Comparison of ENCODE assay signal across 8 cellular contexts in genomic region chr6:26537160-26537845, GRCh38. TPM values are rescaled to one million over a fixed set of nuclear protein-coding genes. Genes with fewer than 3 reads are reported as not detected.
A peak's percentile ranks its signal among the peaks of the same experiment; 100 is the strongest.
DNase-seq lines count a peak whose midpoint lies in the region; ATAC-seq and TF ChIP-seq lines count a peak whose summit lies in the region.

No MANE protein-coding gene starts in this region.

- peak overlapping the region; percentile 90 for H2AFZ ChIP-seq in smooth muscle cell (ENCODE audit: low read depth)

- ATAC-seq in GM18861 (IDR thresholded peaks at IDR 0.05; ENCODE audit: unreplicated experiment) = peak; percentile 34
- ATAC-seq in HG03103 (IDR thresholded peaks at IDR 0.05; ENCODE audit: low read depth, unreplicated experiment) = peak; percentile 38

- H3K4me3 ChIP-seq in breast epithelium = peak overlapping the region; percentile 81 to 91 (median 85)
- H3K4me3 ChIP-seq in smooth muscle cell = peak overlapping the region; percentile 75

- H3F3A ChIP-seq in smooth muscle cell (ENCODE audit: low read depth) = peaks cover 9% of the 10 kb centered on the region

- no peak for TF ChIP-seq CTCF in 22Rv1 (IDR thresholded peaks at IDR 0.05)
- no peak for TF ChIP-seq CTCF in VCaP (conservative IDR thresholded peaks at IDR 0.05)
- TF ChIP-seq CTCF in breast epithelium (IDR thresholded peaks at IDR 0.05) = no peak
- TF ChIP-seq CTCF in smooth muscle cell (IDR thresholded peaks at IDR 0.05; ENCODE audit: borderline replicate concordance, insufficient read depth, poor library complexity, severe bottlenecking) = no peak

- peaks cover 65 to 75% of the 10 kb centered on the region in 2 donors for H3K4me1 Mint-ChIP-seq in immature natural killer cell

- H3K4me3 Mint-ChIP-seq in immature natural killer cell = peak overlapping the region; percentile 90 to 99 (median 93)

- H4K20me1 ChIP-seq in smooth muscle cell (ENCODE audit: low read depth) = peaks cover 4% of the 10 kb centered on the region

- H3K4me2 ChIP-seq in smooth muscle cell = peak overlapping the region; percentile 86

- H3K36me3 Mint-ChIP-seq in immature natural killer cell = peaks cover 0 to 11% (median 5%) of the 10 kb centered on the region in 3 donors

- WGBS in smooth muscle cell (ENCODE audit: low lambda C conversion rate) = under 1% methylated on average over 37 of the region's 37 CpGs

- H3K79me2 ChIP-seq in smooth muscle cell (ENCODE audit: low read depth) = peaks cover 37% of the 10 kb centered on the region

- peak overlapping the region; percentile 94 to 99 (median 95) for H3K27ac Mint-ChIP-seq in immature natural killer cell

- H3K27me3 Mint-ChIP-seq in immature natural killer cell (ENCODE audit: low read depth in 3 of 3) = peaks cover 24 to 38% (median 36%) of the 10 kb centered on the region in 3 donors

- no peak for TF ChIP-seq POLR2A in breast epithelium (IDR thresholded peaks at IDR 0.05)

- H3K36me3 ChIP-seq in breast epithelium (no peaks in the 10 kb centered on the region), smooth muscle cell (ENCODE audit: low read depth) (no peaks in the 10 kb centered on the region)

- peak; percentile 92 for DNase-seq in NCI-H2171 treated with DMSO at 0.1 percent for 48 hours (lab: John Stamatoyannopoulos, UW)
- DNase-seq in breast epithelium (ENCODE audit: low spot score in 2 of 2) = peak; percentile 93 to 94
- DNase-seq in immature natural killer cell = peak; percentile 89 to 94 (median 91)
- peak; percentile 63 for DNase-seq in smooth muscle cell (lab: John Stamatoyannopoulos, UW; ENCODE audit: unreplicated experiment)

- intact Hi-C loops in breast epithelium (cut with DNase I; ENCODE audit: low total_unique reads) = no loop called here

- H3K9ac ChIP-seq in smooth muscle cell (ENCODE audit: low read depth) = peak overlapping the region; percentile 86

- H3K9me3 ChIP-seq in breast epithelium = no peaks in the 10 kb centered on the region
- H3K9me3 ChIP-seq in smooth muscle cell (replicated peaks; ENCODE audit: low read depth) = no peaks in the 10 kb centered on the region

- peak overlapping the region; percentile 97 for H3K27ac ChIP-seq in 22Rv1
- peak overlapping the region; percentile 95 for H3K27ac ChIP-seq in VCaP
- H3K27ac ChIP-seq in breast epithelium = peak overlapping the region; percentile 94 to 96
- peak overlapping the region; percentile 88 for H3K27ac ChIP-seq in smooth muscle cell (ENCODE audit: low read depth)

- H3K27me3 ChIP-seq in breast epithelium (no peaks in the 10 kb centered on the region), smooth muscle cell (ENCODE audit: low read depth) (no peaks in the 10 kb centered on the region)

- peaks cover 0 to 11% (median 0%) of the 10 kb centered on the region in 6 donors for H3K9me3 Mint-ChIP-seq in immature natural killer cell

- no peaks in the 10 kb centered on the region for H3K4me1 ChIP-seq in breast epithelium
- H3K4me1 ChIP-seq in smooth muscle cell (ENCODE audit: low read depth) = peaks cover 15% of the 10 kb centered on the region

RNA-seq across cellular contexts. Expression of gene HMGN4, which starts 0.9 kb away (rescaled TPM):
- 10 to 100 TPM; 57.0 to 96.6 (median 82.6) TPM for total RNA-seq in breast epithelium
- 100 to 1,000 TPM; 140 to 232 (median 209) TPM for polyA plus RNA-seq in immature natural killer cell
- total RNA-seq in smooth muscle cell = 53.6 and 75.0 TPM in 2 replicates
- 38.2 and 39.4 TPM in 2 replicates for polyA plus RNA-seq in smooth muscle cell

RNA-seq across cellular contexts. Expression of gene BTN1A1, which starts 37.2 kb away (rescaled TPM):
- total RNA-seq in breast epithelium = not detected
- not detected for polyA plus RNA-seq in immature natural killer cell
- total RNA-seq in smooth muscle cell = 0.27 TPM in 1 of 2 replicates, not detected in the other
- polyA plus RNA-seq in smooth muscle cell = not detected in 2 replicates

RNA-seq across cellular contexts. Expression of gene ABT1, which starts 59.5 kb away (rescaled TPM):
- 10 to 100 TPM; 13.8 to 19.5 (median 18.0) TPM for total RNA-seq in breast epithelium
- polyA plus RNA-seq in immature natural killer cell = 10 to 100 TPM; 44.5 to 81.1 (median 63.6) TPM
- total RNA-seq in smooth muscle cell = 22.8 and 23.7 TPM in 2 replicates
- 34.9 and 40.2 TPM in 2 replicates for polyA plus RNA-seq in smooth muscle cell

Comparison
In these comparisons a context has a peak if more than half of its experiments do, and no peak if none do; other contexts are left out.
1. Peak in every context shown above with its lines: DNase-seq, ATAC-seq, H3K4me3 ChIP-seq and H3K27ac ChIP-seq.